Comparison of ENCODE assay signal across 9 cellular contexts in the genomic region with DNA sequence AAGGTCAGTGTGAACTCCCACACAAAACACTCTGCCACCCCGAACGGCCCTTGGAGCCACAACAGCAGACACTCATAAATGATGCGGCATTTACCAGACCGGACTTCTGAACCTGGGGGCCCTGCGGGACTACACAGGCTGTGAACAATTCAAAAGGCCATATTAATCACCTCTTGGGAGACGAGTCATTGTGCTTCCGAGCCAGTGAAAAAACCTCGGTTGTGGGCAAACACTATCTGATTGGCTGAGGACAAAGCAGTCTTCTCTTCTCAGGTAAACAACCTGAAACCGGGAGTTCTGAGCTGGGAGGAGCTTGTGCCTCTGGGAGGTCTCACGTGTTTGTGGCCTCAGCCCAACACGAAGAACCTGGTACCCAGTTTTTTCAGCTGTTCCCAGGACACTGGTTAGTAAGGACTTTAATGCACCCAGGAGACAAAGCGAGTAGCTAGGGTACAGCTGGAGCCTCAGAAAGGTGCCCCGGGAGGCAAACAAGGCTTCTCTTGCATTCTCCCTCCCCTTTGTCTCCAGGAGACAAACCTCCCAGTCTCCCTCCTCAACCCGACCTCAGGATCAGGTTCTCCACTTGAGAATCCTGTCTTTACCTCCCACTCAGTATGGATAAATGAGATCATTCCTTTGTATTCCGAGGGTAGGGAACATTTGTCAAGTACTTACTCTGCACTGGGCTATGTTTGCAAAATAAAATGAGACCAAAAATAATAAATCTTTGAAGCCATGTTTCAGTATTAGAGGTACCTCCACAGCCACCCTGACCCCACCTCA. TPM values are rescaled to one million over a fixed set of nuclear protein-coding genes. Genes with fewer than 3 reads are reported as not detected.
A peak's percentile ranks its signal among the peaks of the same experiment; 100 is the strongest.
DNase-seq lines count a peak whose midpoint lies in the region; ATAC-seq and TF ChIP-seq lines count a peak whose summit lies in the region.
"Had no signal": no experiment of that assay in that cellular context is flagged by ENCODE, and none has a peak within 500 bp of the region (broad histone marks: within the 10 kb centered on the region; RNA-seq: fewer than 3 reads in every experiment).

No MANE protein-coding gene starts in this region.

- peak overlapping the region; percentile 12; the same call in 1 of the 2 replicates for H3K4me3 Mint-ChIP-seq in HFFc6

- DNase-seq in HFFc6 (peak; percentile 21), NCI-H2196 (lab: John Stamatoyannopoulos, UW; ENCODE audit: unreplicated experiment) (peak; percentile 63), epithelial cell of prostate (ENCODE audit: low read depth, low spot score) (peak; percentile 79), prostate gland (ENCODE audit: low spot score) (peak; percentile 64), upper lobe of right lung (no peak)
- DNase-seq in activated naive CD4-positive, alpha-beta T cell treated with anti-CD3 and anti-CD28 coated beads, Interleukin-2, amount 50 U/mL, for 16 hours, result no peak

- H3K4me3 ChIP-seq in prostate gland (no peak overlapping the region), upper lobe of right lung (no peak overlapping the region)
- H3K4me3 ChIP-seq: SK-N-MC had no signal

- H3K27ac ChIP-seq in epithelial cell of prostate (peak overlapping the region; percentile 46), prostate gland (peak overlapping the region; percentile 19 to 36), upper lobe of right lung (no peak overlapping the region)
- H3K27ac ChIP-seq: SK-N-MC had no signal

- H3K9me3 ChIP-seq in prostate gland, result no peaks in the 10 kb centered on the region
- H3K9me3 ChIP-seq in upper lobe of right lung, result no peaks in the 10 kb centered on the region

- no peak for ATAC-seq in HG02763 (IDR thresholded peaks at IDR 0.05; ENCODE audit: unreplicated experiment)
- no peak for ATAC-seq in upper lobe of right lung
- ATAC-seq in HG03342 (IDR thresholded peaks at IDR 0.05; ENCODE audit: unreplicated experiment), result no peak

- peak overlapping the region; percentile 44; the same call in 1 of the 2 replicates for H3K27ac Mint-ChIP-seq in HFFc6

- TF ChIP-seq POLR2A in prostate gland (IDR thresholded peaks at IDR 0.05), result no peak

- no peaks in the 10 kb centered on the region for H3K36me3 ChIP-seq in prostate gland
- H3K36me3 ChIP-seq in upper lobe of right lung, result no peaks in the 10 kb centered on the region

- intact Hi-C loops in prostate gland (cut with DNase I), result no loop called here
- intact Hi-C loops in upper lobe of right lung (cut with DNase I), result no loop called here

- H3K9me3 Mint-ChIP-seq in HFFc6, result no peaks in the 10 kb centered on the region

- 25% methylated on average over 15 of the region's 15 CpGs for WGBS in prostate gland

- H3K36me3 Mint-ChIP-seq in HFFc6 (ENCODE audit: low read depth), result no peaks in the 10 kb centered on the region

- H3K27me3 ChIP-seq in prostate gland (replicated peaks; ENCODE audit: insufficient read depth) (no peaks in the 10 kb centered on the region), upper lobe of right lung (no peaks in the 10 kb centered on the region)

- TF ChIP-seq CTCF in HFFc6 (IDR thresholded peaks at IDR 0.05) (no peak), prostate gland (IDR thresholded peaks at IDR 0.05) (no peak), upper lobe of right lung (IDR thresholded peaks at IDR 0.05) (no peak)

- peaks cover 72% of the 10 kb centered on the region for H3K4me1 Mint-ChIP-seq in HFFc6 (ENCODE audit: low read depth)

- H3K4me1 ChIP-seq in prostate gland (replicated peaks), result no peaks in the 10 kb centered on the region
- peaks cover 32% of the 10 kb centered on the region for H3K4me1 ChIP-seq in upper lobe of right lung

- peaks cover 2% of the 10 kb centered on the region for H3K27me3 Mint-ChIP-seq in HFFc6 (ENCODE audit: insufficient read depth)

RNA-seq across cellular contexts. Expression of a gene that starts 35.2 kb away (rescaled TPM):
- total RNA-seq in HFFc6 (2021; fragmentation: NEBNext Ultra II Directional; extraction: Animal tissue kit (Norgen Biotek cat#: 25700)), result under 1 TPM; 0.02 to 0.25 (median 0.10) TPM
- 100 to 1,000 TPM in 1 of 2 donors, 10 to 100 TPM in 1; 55.0 to 193 TPM for total RNA-seq in prostate gland
- total RNA-seq in upper lobe of right lung, result 729 TPM

Comparison
In these comparisons a context has a peak if more than half of its experiments do, and no peak if none do; other contexts are left out.
1. DNase-seq: peak in HFFc6 (single experiment), NCI-H2196 (single experiment), epithelial cell of prostate (single experiment) and prostate gland (single experiment); none in activated naive CD4-positive, alpha-beta T cell treated with anti-CD3 and anti-CD28 coated beads, Interleukin-2, amount 50 U/mL, for 16 hours (single experiment) and upper lobe of right lung (single experiment).
2. RNA of a gene that starts 35.2 kb away (total RNA-seq): 729 TPM in upper lobe of right lung (single experiment) and 55.0 to 193 TPM in prostate gland; 0.02 to 0.25 TPM in HFFc6; every median in the first group is over 10 times any median in the second.